25 cellular contexts compared by ENCODE assay signal in genomic region chr17:50527949-50528474, GRCh38. TPM values are rescaled to one million over a fixed set of nuclear protein-coding genes. Genes with fewer than 3 reads are reported as not detected.
DNase-seq lines count a peak whose midpoint lies in the region; ATAC-seq, FAIRE-seq and TF ChIP-seq lines count a peak whose summit lies in the region.
"Had no signal": no experiment of that assay in that cellular context is flagged by ENCODE, and none has a peak within 500 bp of the region (broad histone marks: within the 10 kb centered on the region; RNA-seq: fewer than 3 reads in every experiment).

No MANE protein-coding gene starts in this region.

- H3K9me3 ChIP-seq in BLaER1 (no peaks in the 10 kb centered on the region), H1 (ENCODE audit: insufficient read depth in 2 of 2, low read depth in 1 of 2, low read length in 1 of 2) (no peaks in the 10 kb centered on the region), osteoblast (ENCODE audit: low read depth, low read length) (no peaks in the 10 kb centered on the region)
- H3K9me3 ChIP-seq: A549, BE2C, Caco-2 had no signal

- TF ChIP-seq RAD21 in H1 (IDR thresholded peaks at IDR 0.05 in 1 of 2, conservative IDR thresholded peaks at IDR 0.05 in 1 of 2; ENCODE audit: low read depth in 2 of 2, low read length in 2 of 2): no peak

- no peak for ATAC-seq in HG03280 (IDR thresholded peaks at IDR 0.05; ENCODE audit: unreplicated experiment)
- ATAC-seq: A549; CD8-positive, alpha-beta T cell; HCT116 had no signal

- H4K5ac ChIP-seq in H1 (ENCODE audit: insufficient read length, low read depth, low read length): no peak overlapping the region

- H3K23me2 ChIP-seq in H1 (ENCODE audit: low read depth, low read length): peaks cover 5% of the 10 kb centered on the region; the same call in 1 of the 2 replicates

- peaks cover 8% of the 10 kb centered on the region for H4K20me1 ChIP-seq in BLaER1
- no peaks in the 10 kb centered on the region for H4K20me1 ChIP-seq in H1 (replicated peaks in 1 of 2; ENCODE audit: control insufficient read depth in 1 of 2, insufficient read depth in 2 of 2, low read length in 2 of 2)
- H4K20me1 ChIP-seq in osteoblast (ENCODE audit: insufficient read depth, low read length): no peaks in the 10 kb centered on the region

- no peak overlapping the region for H3K18ac ChIP-seq in H1 (ENCODE audit: extremely low read depth, low read length)

- FAIRE-seq in H1 (lab: Jason Lieb, UNC): no peak
- FAIRE-seq: A549, G401.6, GM12892, GM19239 had no signal

- H3K4me2 ChIP-seq in BLaER1 (peak overlapping the region; percentile 29; the same call in 1 of the 2 replicates), H1 (ENCODE audit: insufficient read depth in 1 of 2, low read depth in 2 of 2, low read length in 2 of 2) (no peak overlapping the region), osteoblast (ENCODE audit: insufficient read depth, low read length) (no peak overlapping the region)
- H3K4me2 ChIP-seq: A549 had no signal

- H3K79me1 ChIP-seq in H1 (ENCODE audit: low read depth, low read length): no peaks in the 10 kb centered on the region

- H3K27me3 ChIP-seq in BLaER1 (peaks cover 27% of the 10 kb centered on the region), H1 (replicated peaks in 1 of 4; ENCODE audit: control insufficient read depth in 3 of 4, extremely low read depth in 1 of 4, insufficient read depth in 3 of 4, low read length in 3 of 4) (peaks cover 0 to 7% (median 2%) of the 10 kb centered on the region in 4 experiments; a peak in 3 of 7 replicates), osteoblast (ENCODE audit: insufficient read depth, low read length) (peaks cover 27% of the 10 kb centered on the region)

- DNase-seq in HEK293T (ENCODE audit: extremely low spot score): no peak
- no peak for DNase-seq in H1 (ENCODE audit: low read depth in 1 of 2, low spot score in 2 of 2)
- peak; percentile 23 for DNase-seq in osteoblast (ENCODE audit: insufficient read length, low spot score, missing footprints)
- DNase-seq in activated CD4-positive, alpha-beta T cell treated with anti-CD3 and anti-CD28 coated beads for 4 hours: no peak
- DNase-seq in substantia nigra (lab: John Stamatoyannopoulos, UW): no peak
- DNase-seq: 8988T; ACHN; BE2C; CD4-positive, CD25-positive, alpha-beta regulatory T cell; CD8-positive, alpha-beta T cell; DMS153; DND-41; GM23248; H9; HFFc6 had no signal

- TF ChIP-seq POLR2A in H1 (IDR thresholded peaks at IDR 0.05; ENCODE audit: control extremely low read depth in 1 of 2, low read depth in 2 of 2, low read length in 2 of 2): no peak

- no peak overlapping the region for H2BK120ac ChIP-seq in H1 (replicated peaks; ENCODE audit: low read depth, low read length)

- no peak overlapping the region for H2AFZ ChIP-seq in H1 (ENCODE audit: low read length)
- no peak overlapping the region for H2AFZ ChIP-seq in osteoblast (ENCODE audit: low read length)
- H2AFZ ChIP-seq: GM23248 had no signal

- H3K9ac ChIP-seq in BLaER1 (no peak overlapping the region), H1 (replicated peaks in 1 of 4; ENCODE audit: extremely low read depth in 1 of 4, low read depth in 3 of 4, low read length in 3 of 4) (no peak overlapping the region)
- H3K9ac ChIP-seq: GM23248 had no signal

- POLR2A ChIA-PET in HEK293T (lab: Yijun Ruan, JAX): interaction anchor here (1.7 kb wide), 1 partner anchor 15 kb away, joined by 4 read pairs; no protein-coding TSS in a partner anchor
- POLR2A ChIA-PET in H1 (lab: Charles Lee; ENCODE audit: partially characterized antibody): interaction anchor here (0.6 to 1.3 kb wide), 2 partner anchors 49 to 641 kb away, joined by 3 read pairs; no protein-coding TSS in a partner anchor

- no peaks in the 10 kb centered on the region for H3K36me3 ChIP-seq in BLaER1
- no peaks in the 10 kb centered on the region for H3K36me3 ChIP-seq in H1 (ENCODE audit: control insufficient read depth in 2 of 4, insufficient read depth in 4 of 4, low read length in 3 of 4)
- H3K36me3 ChIP-seq in osteoblast (ENCODE audit: insufficient read depth, low read length): no peaks in the 10 kb centered on the region
- H3K36me3 ChIP-seq: BE2C had no signal

- H3K79me2 ChIP-seq in H1 (ENCODE audit: control insufficient read depth in 1 of 2, insufficient read depth in 2 of 2, low read length in 2 of 2) (no peaks in the 10 kb centered on the region), osteoblast (ENCODE audit: insufficient read depth, low read length) (no peaks in the 10 kb centered on the region)

- H3K4me3 ChIP-seq in BLaER1 (no peak overlapping the region), H1 (ENCODE audit: extremely low read depth in 1 of 4, insufficient read depth in 2 of 4, low read depth in 3 of 4, low read length in 4 of 4) (no peak overlapping the region), osteoblast (ENCODE audit: insufficient read depth, low read length) (no peak overlapping the region)
- H3K4me3 ChIP-seq: A549, GM23248 had no signal

- H4K91ac ChIP-seq in H1 (replicated peaks; ENCODE audit: insufficient read length, low read length): no peak overlapping the region

- TF ChIP-seq CTCF in H1 (IDR thresholded peaks at IDR 0.05; ENCODE audit: control extremely low read depth in 1 of 3, insufficient read depth in 1 of 3, low read depth in 1 of 3, low read length in 3 of 3): no peak
- no peak for TF ChIP-seq CTCF in osteoblast (IDR thresholded peaks at IDR 0.05; ENCODE audit: extremely low read depth, low read depth, low read length)

- H2AK5ac ChIP-seq in H1 (ENCODE audit: low read depth, low read length): no peak overlapping the region

- H3K56ac ChIP-seq in H1 (replicated peaks; ENCODE audit: insufficient read length, low read depth, low read length): no peak overlapping the region

- H2BK20ac ChIP-seq in H1 (ENCODE audit: low read length): no peak overlapping the region

- H3K14ac ChIP-seq in H1 (ENCODE audit: insufficient read length): no peak overlapping the region

- 0 out of 2 replicates have a peak overlapping the region, but pooled peaks have one; percentile 23 for H2BK15ac ChIP-seq in H1 (ENCODE audit: low read length)

- WGBS in H1 (ENCODE audit: extremely low coverage in 1 of 2, insufficient coverage in 1 of 2, insufficient read length in 1 of 2, insufficient replicate concordance in 2 of 2, low coverage in 1 of 2, low lambda C conversion rate in 2 of 2, missing lambda C conversion rate in 1 of 2), 2 experiments: 72% methylated on average over 3 of the region's 4 CpGs; no CpG with 5 or more reads in 1 of the 2 experiments

- H2BK12ac ChIP-seq in H1 (ENCODE audit: low read depth, low read length): no peak overlapping the region

- H3K27ac ChIP-seq in BLaER1 (no peak overlapping the region), H1 (ENCODE audit: low read depth, low read length) (no peak overlapping the region), osteoblast (ENCODE audit: low read depth, low read length) (no peak overlapping the region), substantia nigra (ENCODE audit: low read depth, low read length, poor library complexity, severe bottlenecking) (no peak overlapping the region)
- H3K27ac ChIP-seq: A549, C4-2B, GM23248 had no signal

- no peak for TF ChIP-seq EP300 in H1 (IDR thresholded peaks at IDR 0.05; ENCODE audit: borderline replicate concordance in 1 of 2, low read depth in 2 of 2, low read length in 2 of 2)

- H4K8ac ChIP-seq in H1 (ENCODE audit: extremely low read depth, insufficient read depth, low read length): no peak overlapping the region; the same call in 1 of the 2 replicates

- H3K4ac ChIP-seq in H1 (replicated peaks; ENCODE audit: insufficient read length, low read depth, low read length): no peak overlapping the region

- H3K4me1 ChIP-seq in BLaER1 (peaks cover 18% of the 10 kb centered on the region), H1 (replicated peaks in 1 of 4; ENCODE audit: control insufficient read depth in 3 of 4, insufficient read depth in 4 of 4, low read length in 3 of 4) (peaks cover 5 to 13% (median 8%) of the 10 kb centered on the region in 4 experiments), osteoblast (ENCODE audit: insufficient read depth, low read length) (no peaks in the 10 kb centered on the region)

- H2BK5ac ChIP-seq in H1 (ENCODE audit: low read depth, low read length): no peak overlapping the region

- H3K23ac ChIP-seq in H1 (ENCODE audit: insufficient read length): no peak overlapping the region

- CTCF ChIA-PET in HEK293T (lab: Yijun Ruan, JAX): no interaction called here
- CTCF ChIA-PET in H1 (lab: Charles Lee; ENCODE audit: partially characterized antibody): interaction anchor here (0.8 to 2.7 kb wide), 4 partner anchors 12 to 103 kb away, joined by 4 to 9 read pairs (median 6); no protein-coding TSS in a partner anchor

RNA-seq across cellular contexts. Expression of gene EPN3, which starts 4.5 kb away (rescaled TPM):
- total RNA-seq in H1 (2021; fragmentation: NEBNext Ultra II Directional; extraction: Animal tissue kit (Norgen Biotek cat#: 25700)): 5.8 and 7.9 TPM in 2 replicates
- polyA plus RNA-seq in H1 (2011; rRNA removed): 6.7 and 8.1 TPM in 2 replicates
- 4.7 TPM for polyA plus RNA-seq in H1 (2011; cell fraction: cytosol; rRNA removed)
- 9.8 TPM for polyA plus RNA-seq in H1 (2011; cell fraction: nucleus; rRNA removed)
- 4.6 to 8.1 TPM (median 4.8 TPM) in 4 replicates for polyA plus RNA-seq in H1 (2012, experiment 1 of 2)
- polyA plus RNA-seq in H1 (2012, experiment 2 of 2): 18.3 TPM
- 4.9 TPM for polyA plus RNA-seq in H1 (2013, experiment 1 of 2)
- polyA plus RNA-seq in H1 (2013, experiment 2 of 2): 5.5 TPM
- 3.8 and 4.1 TPM in 2 replicates for polyA minus RNA-seq in H1 (2011; rRNA and poly(A)+ RNA removed)
- polyA minus RNA-seq in H1 (2011; cell fraction: cytosol; rRNA and poly(A)+ RNA removed): 5.2 TPM
- polyA minus RNA-seq in H1 (2011; cell fraction: nucleus; rRNA and poly(A)+ RNA removed): 11.3 TPM
- not detected in 2 replicates for total RNA-seq in osteoblast
- total RNA-seq: CD4-positive, CD25-positive, alpha-beta regulatory T cell; CD8-positive, alpha-beta T cell; GM23248; H4 had no signal
- polyA plus RNA-seq: CD4-positive, CD25-positive, alpha-beta regulatory T cell; GM23248 had no signal

RNA-seq across cellular contexts. Expression of gene SPATA20, which starts 19.0 kb away (rescaled TPM):
- total RNA-seq in H1 (2021; fragmentation: NEBNext Ultra II Directional; extraction: Animal tissue kit (Norgen Biotek cat#: 25700)): 16.2 and 16.7 TPM in 2 replicates
- 17.5 and 23.2 TPM in 2 replicates for polyA plus RNA-seq in H1 (2011; rRNA removed)
- 18.3 TPM for polyA plus RNA-seq in H1 (2011; cell fraction: cytosol; rRNA removed)
- 124 TPM for polyA plus RNA-seq in H1 (2011; cell fraction: nucleus; rRNA removed)
- 10.5 to 22.8 TPM (median 22.0 TPM) in 4 replicates for polyA plus RNA-seq in H1 (2012, experiment 1 of 2)
- 15.5 TPM for polyA plus RNA-seq in H1 (2012, experiment 2 of 2)
- polyA plus RNA-seq in H1 (2013, experiment 1 of 2): 16.1 TPM
- polyA plus RNA-seq in H1 (2013, experiment 2 of 2): 14.2 TPM
- polyA minus RNA-seq in H1 (2011; rRNA and poly(A)+ RNA removed): 9.0 and 10.5 TPM in 2 replicates
- 10.6 TPM for polyA minus RNA-seq in H1 (2011; cell fraction: cytosol; rRNA and poly(A)+ RNA removed)
- 32.9 TPM for polyA minus RNA-seq in H1 (2011; cell fraction: nucleus; rRNA and poly(A)+ RNA removed)
- 126 and 142 TPM in 2 replicates for total RNA-seq in osteoblast

RNA-seq across cellular contexts. Expression of gene MYCBPAP, which starts 19.8 kb away (rescaled TPM):
- 1.7 and 3.3 TPM in 2 replicates for total RNA-seq in H1 (2021; fragmentation: NEBNext Ultra II Directional; extraction: Animal tissue kit (Norgen Biotek cat#: 25700))
- polyA plus RNA-seq in H1 (2011; rRNA removed): 0.89 and 1.2 TPM in 2 replicates
- 2.8 TPM for polyA plus RNA-seq in H1 (2011; cell fraction: cytosol; rRNA removed)
- polyA plus RNA-seq in H1 (2011; cell fraction: nucleus; rRNA removed): 9.0 TPM
- polyA plus RNA-seq in H1 (2012, experiment 1 of 2): 0.88 to 2.6 TPM (median 2.1 TPM) in 4 replicates
- polyA plus RNA-seq in H1 (2012, experiment 2 of 2): 1.0 TPM
- polyA plus RNA-seq in H1 (2013, experiment 1 of 2): 0.85 TPM
- 0.68 TPM for polyA plus RNA-seq in H1 (2013, experiment 2 of 2)
- polyA minus RNA-seq in H1 (2011; rRNA and poly(A)+ RNA removed): 2.2 and 2.6 TPM in 2 replicates
- 2.4 TPM for polyA minus RNA-seq in H1 (2011; cell fraction: cytosol; rRNA and poly(A)+ RNA removed)
- 6.1 TPM for polyA minus RNA-seq in H1 (2011; cell fraction: nucleus; rRNA and poly(A)+ RNA removed)
- total RNA-seq in osteoblast: 0.36 and 0.88 TPM in 2 replicates
- total RNA-seq: H4 had no signal

RNA-seq across cellular contexts. Expression of gene CACNA1G, which starts 32.5 kb away (rescaled TPM):
- 4.8 and 4.9 TPM in 2 replicates for total RNA-seq in H1 (2021; fragmentation: NEBNext Ultra II Directional; extraction: Animal tissue kit (Norgen Biotek cat#: 25700))
- 2.9 and 4.8 TPM in 2 replicates for polyA plus RNA-seq in H1 (2011; rRNA removed)
- polyA plus RNA-seq in H1 (2011; cell fraction: cytosol; rRNA removed): 3.4 TPM
- 10.8 TPM for polyA plus RNA-seq in H1 (2011; cell fraction: nucleus; rRNA removed)
- polyA plus RNA-seq in H1 (2012, experiment 1 of 2): 4.0 to 4.7 TPM (median 4.5 TPM) in 4 replicates
- polyA plus RNA-seq in H1 (2012, experiment 2 of 2): 4.1 TPM
- 2.5 TPM for polyA plus RNA-seq in H1 (2013, experiment 1 of 2)
- 2.6 TPM for polyA plus RNA-seq in H1 (2013, experiment 2 of 2)
- 5.9 and 6.1 TPM in 2 replicates for polyA minus RNA-seq in H1 (2011; rRNA and poly(A)+ RNA removed)
- polyA minus RNA-seq in H1 (2011; cell fraction: cytosol; rRNA and poly(A)+ RNA removed): 3.8 TPM
- polyA minus RNA-seq in H1 (2011; cell fraction: nucleus; rRNA and poly(A)+ RNA removed): 7.7 TPM
- total RNA-seq in osteoblast: under 0.01 TPM in 2 replicates
- polyA plus RNA-seq: CD4-positive, CD25-positive, alpha-beta regulatory T cell had no signal

RNA-seq across cellular contexts. Expression of gene RSAD1, which starts 49.4 kb away (rescaled TPM):
- 31.3 and 33.5 TPM in 2 replicates for total RNA-seq in H1 (2021; fragmentation: NEBNext Ultra II Directional; extraction: Animal tissue kit (Norgen Biotek cat#: 25700))
- polyA plus RNA-seq in H1 (2011; rRNA removed): 17.9 and 21.9 TPM in 2 replicates
- polyA plus RNA-seq in H1 (2011; cell fraction: cytosol; rRNA removed): 27.8 TPM
- polyA plus RNA-seq in H1 (2011; cell fraction: nucleus; rRNA removed): 69.5 TPM
- polyA plus RNA-seq in H1 (2012, experiment 1 of 2): 19.7 to 31.1 TPM (median 26.9 TPM) in 4 replicates
- 14.4 TPM for polyA plus RNA-seq in H1 (2012, experiment 2 of 2)
- polyA plus RNA-seq in H1 (2013, experiment 1 of 2): 16.6 TPM
- 14.4 TPM for polyA plus RNA-seq in H1 (2013, experiment 2 of 2)
- 18.8 and 19.6 TPM in 2 replicates for polyA minus RNA-seq in H1 (2011; rRNA and poly(A)+ RNA removed)
- 22.9 TPM for polyA minus RNA-seq in H1 (2011; cell fraction: cytosol; rRNA and poly(A)+ RNA removed)
- 41.0 TPM for polyA minus RNA-seq in H1 (2011; cell fraction: nucleus; rRNA and poly(A)+ RNA removed)
- total RNA-seq in osteoblast: 23.9 and 26.5 TPM in 2 replicates
